In genomic region chr12:1812650-1813302, GRCh38 we compare ENCODE assay signal across 1 cellular context.
TF ChIP-seq lines count a peak whose summit lies in the region.

No MANE protein-coding gene starts in this region.

TF ChIP-seq in HepG2, 621 proteins besides CTCF, POLR2A, EP300 and RAD21 (continued from another document and continues in another):
- TF ChIP-seq ZNF609 (CRISPR knock-in tag; IDR thresholded peaks at IDR 0.05; ENCODE audit: borderline replicate concordance), result peak; percentile 36; the same call in 1 of the 2 replicates
- no peak for TF ChIP-seq KIAA2018 (CRISPR knock-in tag; IDR thresholded peaks at IDR 0.05; ENCODE audit: borderline replicate concordance)
- no peak for TF ChIP-seq MXI1 (IDR thresholded peaks at IDR 0.05; ENCODE audit: borderline replicate concordance, low read depth, low read length)
- TF ChIP-seq ERF (CRISPR knock-in tag; IDR thresholded peaks at IDR 0.05), result peak; percentile 78
- TF ChIP-seq TFAP4 (IDR thresholded peaks at IDR 0.05; ENCODE audit: borderline replicate concordance, low read depth), result peak; percentile 94
- no peak for TF ChIP-seq ZNF619 (CRISPR knock-in tag; IDR thresholded peaks at IDR 0.05)
- peak; percentile 69; the same call in 1 of the 2 replicates for TF ChIP-seq IKZF5 (CRISPR knock-in tag; IDR thresholded peaks at IDR 0.05)
- TF ChIP-seq REL (CRISPR knock-in tag; conservative IDR thresholded peaks at IDR 0.05), result no peak
- TF ChIP-seq ZBTB3 (CRISPR knock-in tag; IDR thresholded peaks at IDR 0.05; ENCODE audit: borderline replicate concordance, low read depth), result no peak
- no peak for TF ChIP-seq ZBTB49 (CRISPR knock-in tag; IDR thresholded peaks at IDR 0.05; ENCODE audit: borderline replicate concordance)
- TF ChIP-seq ZNF652 (CRISPR knock-in tag; IDR thresholded peaks at IDR 0.05; ENCODE audit: borderline replicate concordance, low read depth), result no peak
- peak; percentile 72; the same call in 1 of the 2 replicates for TF ChIP-seq HNF4G (IDR thresholded peaks at IDR 0.05; ENCODE audit: borderline replicate concordance, low read depth, low read length)
- TF ChIP-seq HNF4G (CRISPR knock-in tag; IDR thresholded peaks at IDR 0.05; ENCODE audit: borderline replicate concordance, low read depth), result peak; percentile 65; the same call in 1 of the 2 replicates
- TF ChIP-seq ATF6 (CRISPR knock-in tag; conservative IDR thresholded peaks at IDR 0.05), result no peak
- TF ChIP-seq U2AF2 (IDR thresholded peaks at IDR 0.05; ENCODE audit: low read depth, low read length), result no peak
- no peak for TF ChIP-seq PAX8 (CRISPR knock-in tag; IDR thresholded peaks at IDR 0.05; ENCODE audit: borderline replicate concordance)
- TF ChIP-seq HCFC1 (IDR thresholded peaks at IDR 0.05; ENCODE audit: low read depth, low read length), result no peak
- no peak for TF ChIP-seq ATF5 (CRISPR knock-in tag; IDR thresholded peaks at IDR 0.05; ENCODE audit: low read depth)
- TF ChIP-seq CERS6 (CRISPR knock-in tag; IDR thresholded peaks at IDR 0.05), result no peak
- no peak for TF ChIP-seq TIGD3 (CRISPR knock-in tag; IDR thresholded peaks at IDR 0.05; ENCODE audit: borderline replicate concordance)
- no peak for TF ChIP-seq ZNF724P (CRISPR knock-in tag; IDR thresholded peaks at IDR 0.05; ENCODE audit: borderline replicate concordance)
- TF ChIP-seq RXRB (CRISPR knock-in tag; IDR thresholded peaks at IDR 0.05; ENCODE audit: borderline replicate concordance), result peak; percentile 90
- peak; percentile 85 for TF ChIP-seq JUNB (CRISPR knock-in tag; IDR thresholded peaks at IDR 0.05; ENCODE audit: borderline replicate concordance)
- TF ChIP-seq ZNF275 (CRISPR knock-in tag; IDR thresholded peaks at IDR 0.05; ENCODE audit: borderline replicate concordance), result no peak
- no peak for TF ChIP-seq CHD2 (IDR thresholded peaks at IDR 0.05; ENCODE audit: low read depth, low read length)
- peak; percentile 43; the same call in 1 of the 2 replicates for TF ChIP-seq SSRP1 (CRISPR knock-in tag; IDR thresholded peaks at IDR 0.05)
- no peak for TF ChIP-seq ZNF207 (IDR thresholded peaks at IDR 0.05; ENCODE audit: borderline replicate concordance)
- TF ChIP-seq PAWR (CRISPR knock-in tag; IDR thresholded peaks at IDR 0.05; ENCODE audit: borderline replicate concordance), result no peak
- no peak for TF ChIP-seq ZNF333 (CRISPR knock-in tag; IDR thresholded peaks at IDR 0.05; ENCODE audit: borderline replicate concordance)
- no peak for TF ChIP-seq ZNF563 (CRISPR knock-in tag; IDR thresholded peaks at IDR 0.05)
